Comparison of ENCODE assay signal across 20 cellular contexts in the genomic region with DNA sequence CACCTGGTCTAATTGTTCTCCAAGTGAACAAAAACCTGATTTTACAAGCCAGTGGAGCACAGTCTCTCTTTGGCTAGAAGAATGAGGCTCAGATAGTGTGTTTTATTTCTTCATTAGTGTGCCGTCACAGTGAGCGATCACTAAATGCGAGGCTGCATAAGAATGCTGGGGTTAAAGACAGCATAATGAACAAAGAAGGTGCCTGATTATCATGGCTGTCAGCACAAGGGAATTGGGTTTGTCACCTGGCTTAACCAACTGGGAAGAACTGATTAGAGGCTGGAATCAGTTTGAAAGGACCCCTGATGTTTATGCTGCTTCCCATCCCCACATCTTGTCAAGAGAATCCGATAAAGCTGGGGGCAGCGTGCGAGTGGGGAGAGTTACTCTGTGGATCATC.
"Had no signal": no experiment of that assay in that cellular context is flagged by ENCODE, and none has a peak within 500 bp of the region (broad histone marks: within the 10 kb centered on the region; RNA-seq: fewer than 3 reads in every experiment).

No MANE protein-coding gene starts in this region.

- DNase-seq: activated CD4-positive, alpha-beta memory T cell treated with anti-CD3 and anti-CD28 coated beads, Interleukin-2, amount 10 ng/mL, durations not matched to agents 7 days and 5 days; activated CD4-positive, alpha-beta T cell treated with anti-CD3 and anti-CD28 coated beads for 48 hours; activated gamma-delta T cell; activated naive CD4-positive, alpha-beta T cell treated with anti-CD3 and anti-CD28 coated beads, Interleukin-2, amount 50 U/mL, for 16 hours; activated naive CD8-positive, alpha-beta T cell treated with anti-CD3 and anti-CD28 coated beads, Interleukin-2, amount 50 U/mL, for 24 hours; activated T-cell treated with anti-CD3 and anti-CD28 coated beads for 4 hours; effector CD4-positive, alpha-beta T cell; erythroblast; foreskin fibroblast; heart right ventricle; kidney; left ventricle myocardium inferior; naive thymus-derived CD8-positive, alpha-beta T cell; occipital lobe; stimulated activated CD4-positive, alpha-beta T cell treated with anti-CD3 and anti-CD28 coated beads, Interleukin-2, amount 100 ng/mL, for 48 hours; stimulated activated CD8-positive, alpha-beta memory T cell treated with anti-CD3 and anti-CD28 coated beads, Interleukin-4, amount 100 ng/mL, for 48 hours; stimulated activated naive B cell treated with anti-CD40 and anti-IgM and Interleukin-4, amounts not matched to agents 10 μg/mL and 1 μg/mL and 100 μg/mL, for 72 hours; testis; upper lobe of left lung had no signal

- H3K27ac ChIP-seq: cardiac muscle cell, heart right ventricle, left ventricle myocardium inferior, testis, upper lobe of left lung had no signal

- H3K4me3 ChIP-seq: cardiac muscle cell, heart right ventricle, left ventricle myocardium inferior, testis, upper lobe of left lung had no signal

- H3K27me3 ChIP-seq: cardiac muscle cell, heart right ventricle, testis, upper lobe of left lung had no signal

- H3K9me3 ChIP-seq: heart right ventricle, left ventricle myocardium inferior, testis, upper lobe of left lung had no signal

- H3K4me1 ChIP-seq: testis, upper lobe of left lung had no signal

- H3K36me3 ChIP-seq: cardiac muscle cell, left ventricle myocardium inferior, upper lobe of left lung had no signal
